In the genomic region with DNA sequence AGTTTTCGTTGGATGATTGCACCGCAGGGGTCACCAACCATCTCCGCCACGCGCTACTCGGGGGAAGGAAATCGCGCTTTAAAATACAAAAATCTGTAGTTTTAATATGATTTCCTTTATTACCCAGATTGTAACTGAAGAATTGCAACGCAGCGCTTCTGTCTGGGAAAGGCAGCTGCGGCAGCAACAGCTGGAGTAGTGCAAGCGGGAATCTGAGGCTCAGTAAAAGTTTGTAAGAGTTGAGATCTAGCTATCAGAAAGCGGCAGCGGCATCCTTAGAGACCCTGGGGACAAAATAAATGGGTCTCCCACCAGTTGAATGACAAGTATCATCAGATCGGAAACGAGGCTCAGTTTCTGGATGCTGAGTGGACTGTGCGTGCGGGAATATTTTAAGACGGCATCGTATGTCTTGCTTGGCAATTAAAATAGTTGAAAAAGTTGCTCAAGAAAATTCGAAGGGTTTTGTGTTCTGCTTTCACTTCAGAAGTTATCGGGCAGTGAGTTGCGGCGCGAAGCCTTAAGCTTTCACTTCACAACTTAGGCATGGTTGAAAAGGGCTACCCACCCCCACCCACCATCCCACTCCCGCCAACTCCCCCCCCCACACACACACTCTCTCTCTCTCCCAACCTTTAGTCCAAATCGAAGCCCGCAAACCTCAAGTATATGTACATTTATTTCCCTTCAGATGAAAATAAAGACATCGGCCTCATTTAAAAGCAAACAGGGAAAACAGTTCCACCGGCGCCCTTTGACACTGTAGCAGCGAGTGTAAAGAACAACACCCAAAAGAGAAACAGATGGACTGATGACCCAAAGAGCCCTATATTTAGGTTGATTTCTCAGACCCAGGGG, we compare ENCODE assay signal across 8 cellular contexts. TPM values are rescaled to one million over a fixed set of nuclear protein-coding genes. Genes with fewer than 3 reads are reported as not detected.
DNase-seq lines count a peak whose midpoint lies in the region; ATAC-seq and TF ChIP-seq lines count a peak whose summit lies in the region.

No MANE protein-coding gene starts in this region.

- no peak for TF ChIP-seq CTCF in Panc1 (IDR thresholded peaks at IDR 0.05)
- TF ChIP-seq CTCF in neural progenitor cell (IDR thresholded peaks at IDR 0.05): no peak

- H3K4me3 Mint-ChIP-seq in neural progenitor cell: peak overlapping the region; percentile 94

- ATAC-seq in Panc1: no peak
- ATAC-seq in HG03175 (IDR thresholded peaks at IDR 0.05; ENCODE audit: unreplicated experiment): no peak
- ATAC-seq in HG03139 (IDR thresholded peaks at IDR 0.05; ENCODE audit: unreplicated experiment): no peak

- WGBS in esophagus, 2 donors: 24 to 38% methylated on average over 32 of the region's 32 CpGs

- H3K4me1 Mint-ChIP-seq in neural progenitor cell: peaks cover 62% of the 10 kb centered on the region

- H3K27me3 ChIP-seq in Panc1 (ENCODE audit: control insufficient read depth, insufficient read depth, low read length) (peaks cover 79% of the 10 kb centered on the region), esophagus (ENCODE audit: control insufficient read depth in 1 of 2, insufficient read depth in 2 of 2, low read length in 2 of 2) (no peaks in the 10 kb centered on the region), neural progenitor cell (peaks cover 77% of the 10 kb centered on the region)

- no TSS peak for BruUV-seq in Panc1 (replicated peaks; lab: Mats Ljungman, UMichigan)

- H3K4me1 ChIP-seq in Panc1 (ENCODE audit: control insufficient read depth, insufficient read depth, low read length) (peaks cover 4% of the 10 kb centered on the region), esophagus (ENCODE audit: control insufficient read depth in 2 of 2, insufficient read depth in 2 of 2, low read length in 1 of 2) (peaks cover 0 to 9% of the 10 kb centered on the region in 2 donors), neural progenitor cell (peaks cover 56% of the 10 kb centered on the region)

- no peaks in the 10 kb centered on the region for H3K9me3 Mint-ChIP-seq in neural progenitor cell

- H3K9ac ChIP-seq in neural progenitor cell: no peak overlapping the region

- DNase-seq in EH (ENCODE audit: low read depth) (peak; percentile 25), Panc1 (ENCODE audit: low read depth, low spot score) (no peak), neural progenitor cell (ENCODE audit: low spot score) (peak; percentile 67), NCI-H2171 (lab: John Stamatoyannopoulos, UW) (no peak), cerebellar cortex (ENCODE audit: low spot score) (no peak)

- H3K4me2 ChIP-seq in neural progenitor cell: peak overlapping the region; percentile 95

- H4K20me1 ChIP-seq in neural progenitor cell (ENCODE audit: low read depth): peaks cover 9% of the 10 kb centered on the region

- H3K9me3 ChIP-seq in Panc1 (ENCODE audit: control insufficient read depth, insufficient read depth, low read depth, low read length) (no peaks in the 10 kb centered on the region), esophagus (ENCODE audit: control insufficient read depth in 2 of 2, insufficient read depth in 1 of 2, low read depth in 1 of 2, low read length in 1 of 2) (no peaks in the 10 kb centered on the region), neural progenitor cell (ENCODE audit: low read depth) (no peaks in the 10 kb centered on the region)

- in situ Hi-C loops in Panc1 (cut with HindIII; ENCODE audit: low pct_unique_long_range_greater_than_20kb, low sequenced_read_pairs): no loop called here

- POLR2A ChIA-PET in Panc1 (lab: Charles Lee): no interaction called here

- H3K27ac Mint-ChIP-seq in neural progenitor cell: peak overlapping the region; percentile 92

- H3K27ac ChIP-seq in Panc1 (ENCODE audit: low read length) (no peak overlapping the region), esophagus (ENCODE audit: low read depth in 2 of 2, low read length in 1 of 2) (peak overlapping the region; percentile 87 to 90), neural progenitor cell (no peak overlapping the region)

- H3K4me3 ChIP-seq in Panc1 (ENCODE audit: low read depth in 2 of 2, low read length in 2 of 2): peak overlapping the region; percentile 37 to 61
- H3K4me3 ChIP-seq in esophagus (ENCODE audit: low read depth in 1 of 2, low read length in 2 of 2): peak overlapping the region; percentile 68 to 71
- peak overlapping the region; percentile 86 for H3K4me3 ChIP-seq in neural progenitor cell

- no peaks in the 10 kb centered on the region for H3K36me3 ChIP-seq in Panc1 (ENCODE audit: control insufficient read depth, insufficient read depth, low read length)
- H3K36me3 ChIP-seq in esophagus (ENCODE audit: control insufficient read depth in 2 of 2, insufficient read depth in 2 of 2, low read length in 1 of 2): no peaks in the 10 kb centered on the region
- H3K36me3 ChIP-seq in neural progenitor cell: no peaks in the 10 kb centered on the region

- peaks cover 70% of the 10 kb centered on the region for H3F3A ChIP-seq in neural progenitor cell (ENCODE audit: low read depth)

- intact Hi-C loops in Panc1 (cut with micrococcal nuclease; ENCODE audit: unreplicated experiment): loop anchor here (5.0 to 10.0 kb wide), 2 partner anchors 794 to 1446 kb away; no protein-coding TSS in a partner anchor

- peaks cover 48% of the 10 kb centered on the region for H3K27me3 Mint-ChIP-seq in neural progenitor cell (ENCODE audit: insufficient read depth, low read depth)

- H2AFZ ChIP-seq in neural progenitor cell (replicated peaks): peak overlapping the region; percentile 56

- H3K79me2 ChIP-seq in neural progenitor cell (ENCODE audit: low read depth): peaks cover 3% of the 10 kb centered on the region

- no peaks in the 10 kb centered on the region for H3K36me3 Mint-ChIP-seq in neural progenitor cell

- CTCF ChIA-PET in Panc1 (lab: Charles Lee): interaction anchor here (1.0 kb wide), 1 partner anchor 512 kb away, joined by 3 read pairs; no protein-coding TSS in a partner anchor

RNA-seq across cellular contexts. Expression of a gene that starts 2.6 kb away (rescaled TPM):
- total RNA-seq in Panc1 (2021; ENCODE audit: unreplicated experiment) (0.21 TPM), neural progenitor cell (ENCODE audit: low replicate concordance) (5.2 and 7.8 TPM in 2 replicates)
- polyA plus RNA-seq in Panc1 (2012; ENCODE audit: insufficient read length): not detected
- 10 to 100 TPM in 1 of 2 donors, 1 to 10 TPM in 1; 10.0 to 13.7 TPM for polyA plus RNA-seq in esophagus

Comparison
In these comparisons a context has a peak if more than half of its experiments do, and no peak if none do; other contexts are left out.
1. DNase-seq: peak in EH (single experiment) and neural progenitor cell (single experiment); none in Panc1 (single experiment), NCI-H2171 (single experiment) and cerebellar cortex (single experiment).
2. H3K27ac ChIP-seq: peak in esophagus (2 of 2); none in Panc1 (single experiment) and neural progenitor cell (single experiment).
3. Peak in every context shown above with its lines, with median percentiles within 50 percentile points of each other: H3K4me3 ChIP-seq.